In genomic region chr10:63132651-63133055, GRCh38 we compare ENCODE assay signal across 8 cellular contexts. TPM values are rescaled to one million over a fixed set of nuclear protein-coding genes. Genes with fewer than 3 reads are reported as not detected.
DNase-seq lines count a peak whose midpoint lies in the region; ATAC-seq and TF ChIP-seq lines count a peak whose summit lies in the region.

No MANE protein-coding gene starts in this region.

- H3K4me2 ChIP-seq in OCI-LY1 (ENCODE audit: low read length), result peak overlapping the region; percentile 59

- peaks cover 21 to 42% (median 31%) of the 10 kb centered on the region in 4 donors for H3K4me1 Mint-ChIP-seq in CD4-positive, alpha-beta memory T cell
- H3K4me1 Mint-ChIP-seq in endodermal cell, result peaks cover 10% of the 10 kb centered on the region

- 83 to 85% methylated on average over 6 of the region's 6 CpGs for WGBS in endodermal cell (ENCODE audit: insufficient coverage in 1 of 2, insufficient read length in 1 of 2), 2 experiments

- H3F3A ChIP-seq in OCI-LY1 (ENCODE audit: insufficient read depth, low read length), result no peaks in the 10 kb centered on the region

- POLR2A ChIA-PET in CD4-positive, alpha-beta memory T cell (lab: Charles Lee; ENCODE audit: partially characterized antibody), result interaction anchor here (1.2 to 2.6 kb wide), 11 partner anchors 13 to 1231 kb away, joined by 3 to 17 read pairs (median 7); partner anchors contain the start of genes ADO, ARID5B, EGR2 and REEP3

- intact Hi-C loops in CD4-positive, alpha-beta memory T cell (cut with micrococcal nuclease), result loop anchor here (1.0 to 5.0 kb wide), 8 partner anchors 26 to 1230 kb away; partner anchors contain the start of genes ADO, ARID5B and EGR2

- H3K79me2 ChIP-seq in OCI-LY1 (ENCODE audit: insufficient read depth, low read length), result peaks cover 40% of the 10 kb centered on the region

- no peaks in the 10 kb centered on the region for H3K27me3 ChIP-seq in CD4-positive, alpha-beta memory T cell (ENCODE audit: insufficient read depth, low read length)
- no peaks in the 10 kb centered on the region for H3K27me3 ChIP-seq in OCI-LY1 (ENCODE audit: insufficient read depth, low read length)
- H3K27me3 ChIP-seq in endodermal cell (ENCODE audit: control insufficient read depth, insufficient read depth, low read length, poor library complexity, severe bottlenecking), result no peaks in the 10 kb centered on the region

- H3K9ac ChIP-seq in OCI-LY1 (ENCODE audit: low read length) (no peak overlapping the region; the same call in 1 of the 2 replicates), endodermal cell (ENCODE audit: extremely low read depth, low read length, poor library complexity, severe bottlenecking) (no peak overlapping the region)

- peaks cover under 1 to 11% of the 10 kb centered on the region in 2 donors for H3K36me3 Mint-ChIP-seq in CD4-positive, alpha-beta memory T cell
- peaks cover 10% of the 10 kb centered on the region for H3K36me3 Mint-ChIP-seq in endodermal cell (ENCODE audit: low read depth)

- H3K4me3 ChIP-seq in CD4-positive, alpha-beta memory T cell (ENCODE audit: low read length in 2 of 2), result peak overlapping the region in 1 of 2 donors; percentile 81
- H3K4me3 ChIP-seq in OCI-LY1 (ENCODE audit: low read depth, low read length, poor library complexity, severe bottlenecking), result peak overlapping the region; percentile 91
- peak overlapping the region; percentile 98 for H3K4me3 ChIP-seq in endodermal cell (ENCODE audit: low read length)

- H3K27ac Mint-ChIP-seq in CD4-positive, alpha-beta memory T cell, result peak overlapping the region; percentile 92 to 98 (median 97)
- H3K27ac Mint-ChIP-seq in endodermal cell, result peak overlapping the region; percentile 90

- peaks cover 42% of the 10 kb centered on the region for H3K4me1 ChIP-seq in CD4-positive, alpha-beta memory T cell (ENCODE audit: insufficient read depth, low read length)
- peaks cover 27% of the 10 kb centered on the region for H3K4me1 ChIP-seq in OCI-LY1 (ENCODE audit: insufficient read depth, low read length, severe bottlenecking)
- no peaks in the 10 kb centered on the region for H3K4me1 ChIP-seq in endodermal cell (ENCODE audit: control insufficient read depth, insufficient read depth, low read length)

- peak overlapping the region; percentile 96 for H3K27ac ChIP-seq in CD4-positive, alpha-beta memory T cell (ENCODE audit: low read depth, low read length)
- H3K27ac ChIP-seq in OCI-LY1 (ENCODE audit: low read depth, low read length, poor library complexity, severe bottlenecking) (peak overlapping the region; percentile 16), endodermal cell (ENCODE audit: low read depth, low read length) (no peak overlapping the region)

- peak; percentile 29; the same call in 1 of the 2 replicates for TF ChIP-seq CTCF in OCI-LY1 (IDR thresholded peaks at IDR 0.05; ENCODE audit: low read length)
- TF ChIP-seq CTCF in endodermal cell (conservative IDR thresholded peaks at IDR 0.05), result peak; percentile 19
- no peak for TF ChIP-seq CTCF in omental fat pad (IDR thresholded peaks at IDR 0.05)

- peak overlapping the region; percentile 92 to 95 (median 92) for H3K4me3 Mint-ChIP-seq in CD4-positive, alpha-beta memory T cell
- H3K4me3 Mint-ChIP-seq in endodermal cell, result peak overlapping the region; percentile 84

- no peak for DNase-seq in CD4-positive, alpha-beta memory T cell
- DNase-seq in endodermal cell (no peak), omental fat pad (ENCODE audit: low spot score) (no peak), NCI-H345 treated with DMSO at 0.1 percent for 48 hours (lab: John Stamatoyannopoulos, UW; ENCODE audit: unreplicated experiment) (no peak), NCI-H510A treated with DMSO at 0.1 percent for 48 hours (lab: John Stamatoyannopoulos, UW) (no peak), NCI-H2029 treated with DMSO at 0.1 percent for 48 hours (lab: John Stamatoyannopoulos, UW) (no peak)

- H3K36me3 ChIP-seq in CD4-positive, alpha-beta memory T cell (ENCODE audit: insufficient read depth, low read length), result no peaks in the 10 kb centered on the region
- H3K36me3 ChIP-seq in OCI-LY1 (ENCODE audit: insufficient read depth, low read length), result peaks cover 23% of the 10 kb centered on the region
- peaks cover 4% of the 10 kb centered on the region for H3K36me3 ChIP-seq in endodermal cell (ENCODE audit: control insufficient read depth, insufficient read depth, low read length)

- ATAC-seq in omental fat pad (ENCODE audit: low FRiP score) (peak; percentile 4), HG03460 (IDR thresholded peaks at IDR 0.05; ENCODE audit: unreplicated experiment) (no peak)

- H3K27me3 Mint-ChIP-seq in CD4-positive, alpha-beta memory T cell, result peaks cover 0 to 7% of the 10 kb centered on the region in 2 donors
- H3K27me3 Mint-ChIP-seq in endodermal cell (ENCODE audit: insufficient read depth), result peaks cover 5% of the 10 kb centered on the region

- CTCF ChIA-PET in CD4-positive, alpha-beta memory T cell (lab: Charles Lee; ENCODE audit: partially characterized antibody), result interaction anchor here (1.0 to 3.0 kb wide), 9 partner anchors 12 to 587 kb away, joined by 3 to 22 read pairs (median 5); no protein-coding TSS in a partner anchor

- peak overlapping the region; percentile 85; the same call in 1 of the 2 replicates for H2AFZ ChIP-seq in OCI-LY1 (ENCODE audit: low read length)

- no peaks in the 10 kb centered on the region for H3K9me3 ChIP-seq in CD4-positive, alpha-beta memory T cell (ENCODE audit: control insufficient read depth in 1 of 2, low read length in 2 of 2)
- H3K9me3 ChIP-seq in OCI-LY1 (ENCODE audit: low read length) (no peaks in the 10 kb centered on the region), endodermal cell (ENCODE audit: control insufficient read depth, low read length) (peaks cover 9% of the 10 kb centered on the region)

- H4K20me1 ChIP-seq in OCI-LY1 (ENCODE audit: insufficient read depth, low read length), result no peaks in the 10 kb centered on the region

- H3K9me2 ChIP-seq in OCI-LY1 (ENCODE audit: low read depth, low read length), result no peaks in the 10 kb centered on the region

- H3K9me3 Mint-ChIP-seq in CD4-positive, alpha-beta memory T cell, result peaks cover 0 to 16% (median under 1%) of the 10 kb centered on the region in 8 donors
- peaks cover 12% of the 10 kb centered on the region for H3K9me3 Mint-ChIP-seq in endodermal cell

RNA-seq across cellular contexts. Expression of gene NRBF2, which starts 0.5 kb away (rescaled TPM):
- total RNA-seq in CD4-positive, alpha-beta memory T cell, result 10 to 100 TPM; 17.8 to 18.2 TPM
- polyA plus RNA-seq in CD4-positive, alpha-beta memory T cell, result 10 to 100 TPM; 20.3 to 31.8 TPM
- total RNA-seq in endodermal cell, result 10 to 100 TPM; 27.5 to 28.9 TPM
- polyA plus RNA-seq in endodermal cell (2013, experiment 1 of 2), result 22.9 TPM
- 25.0 TPM for polyA plus RNA-seq in endodermal cell (2013, experiment 2 of 2)
- 10 to 100 TPM; 16.8 to 21.6 (median 19.1) TPM for total RNA-seq in omental fat pad

Comparison
In these comparisons a context has a peak if more than half of its experiments do, and no peak if none do; other contexts are left out.
1. CTCF ChIP-seq: peak in OCI-LY1 (single experiment) and endodermal cell (single experiment); none in omental fat pad (0 of 3).